In the genomic region with DNA sequence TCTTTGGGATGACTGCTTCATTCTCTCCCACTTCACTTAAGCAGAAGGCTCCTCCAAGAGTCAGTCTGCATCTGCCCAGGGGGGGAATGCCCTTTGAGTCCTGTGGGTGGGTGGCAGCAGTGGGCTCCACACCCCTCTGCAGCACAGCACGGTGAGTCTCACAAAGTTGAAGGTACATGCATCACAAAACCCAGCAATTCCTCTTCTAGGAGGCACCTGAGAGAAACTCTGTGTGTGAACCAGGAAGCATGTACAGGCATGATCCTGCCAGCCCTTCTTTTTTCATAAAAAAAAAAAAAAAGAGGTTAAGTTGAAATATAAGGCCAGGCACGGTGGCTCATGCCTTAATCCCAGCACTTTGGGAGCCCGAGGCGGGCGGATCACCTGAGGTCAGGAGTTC, we compare ENCODE assay signal across 21 cellular contexts.
"Had no signal": no experiment of that assay in that cellular context is flagged by ENCODE, and none has a peak within 500 bp of the region (broad histone marks: within the 10 kb centered on the region; RNA-seq: fewer than 3 reads in every experiment).

No MANE protein-coding gene starts in this region.

- H3K27me3 Mint-ChIP-seq: activated CD8-positive, alpha-beta T cell treated with anti-CD3 and anti-CD28 coated beads for 36 hours; activated naive CD8-positive, alpha-beta T cell treated with anti-CD3 and anti-CD28 coated beads for 36 hours had no signal

- H3K36me3 Mint-ChIP-seq: activated naive CD4-positive, alpha-beta T cell treated with anti-CD3 and anti-CD28 coated beads, Interleukin-2, amount 10 ng/mL, durations not matched to agents 7 days and 5 days; activated naive CD8-positive, alpha-beta T cell treated with anti-CD3 and anti-CD28 coated beads for 36 hours had no signal

- H3K4me3 ChIP-seq: Peyer's patch had no signal

- H3K27ac ChIP-seq: Peyer's patch had no signal

- H3K9me3 Mint-ChIP-seq: activated CD8-positive, alpha-beta T cell treated with anti-CD3 and anti-CD28 coated beads for 36 hours; activated naive CD4-positive, alpha-beta T cell treated with anti-CD3 and anti-CD28 coated beads, Interleukin-2, amount 10 ng/mL, durations not matched to agents 7 days and 5 days; activated naive CD8-positive, alpha-beta T cell treated with anti-CD3 and anti-CD28 coated beads for 36 hours; activated T-cell treated with anti-CD3 and anti-CD28 coated beads, Interleukin-2, amount 50 U/mL, for 72 hours; activated T-helper 2 cell treated with anti-CD3 and anti-CD28 coated beads, Interferon-gamma antibody, Interleukin-2, Interleukin-4, amounts not matched to agents 10 μg/mL and 5 μg/mL and 100 μg/mL, durations not matched to agents 14 hours and 24 hours and 36 hours; T-helper 1 cell treated with Interleukin-12 subunit alpha and Interleukin-12 subunit beta and Interleukin-4 antibody, amounts not matched to agents 30 μg/mL and 1 μg/mL, for 36 hours had no signal

- H3K4me1 Mint-ChIP-seq: activated naive CD4-positive, alpha-beta T cell treated with anti-CD3 and anti-CD28 coated beads, Interleukin-2, amount 10 ng/mL, durations not matched to agents 7 days and 5 days; activated naive CD8-positive, alpha-beta T cell treated with anti-CD3 and anti-CD28 coated beads for 36 hours had no signal

- H3K4me1 ChIP-seq: Peyer's patch had no signal

- H3K27me3 ChIP-seq: Peyer's patch had no signal

- H3K27ac Mint-ChIP-seq: activated CD8-positive, alpha-beta T cell treated with anti-CD3 and anti-CD28 coated beads for 36 hours; activated naive CD4-positive, alpha-beta T cell treated with anti-CD3 and anti-CD28 coated beads, Interleukin-2, amount 10 ng/mL, durations not matched to agents 7 days and 5 days; activated naive CD8-positive, alpha-beta T cell treated with anti-CD3 and anti-CD28 coated beads for 36 hours; activated T-cell treated with anti-CD3 and anti-CD28 coated beads, Interleukin-2, amount 50 U/mL, for 72 hours; activated T-helper 2 cell treated with anti-CD3 and anti-CD28 coated beads, Interferon-gamma antibody, Interleukin-2, Interleukin-4, amounts not matched to agents 10 μg/mL and 5 μg/mL and 100 μg/mL, durations not matched to agents 14 hours and 24 hours and 36 hours; T-helper 1 cell treated with Interleukin-12 subunit alpha and Interleukin-12 subunit beta and Interleukin-4 antibody, amounts not matched to agents 30 μg/mL and 1 μg/mL, for 36 hours had no signal

- H3K9me3 ChIP-seq: Peyer's patch had no signal

- H3K36me3 ChIP-seq: Peyer's patch had no signal

- DNase-seq: activated CD4-positive, alpha-beta T cell treated with anti-CD3 and anti-CD28 coated beads for 4 hours; activated CD8-positive, alpha-beta memory T cell treated with anti-CD3 and anti-CD28 coated beads, Interleukin-2, amount 50 U/mL, for 4 hours; activated CD8-positive, alpha-beta T cell treated with anti-CD3 and anti-CD28 coated beads for 36 hours; activated gamma-delta T cell treated with Interleukin-2 at 50 U/mL for 16 hours; activated naive CD4-positive, alpha-beta T cell treated with anti-CD3 and anti-CD28 coated beads, Interleukin-2, amount 10 ng/mL, durations not matched to agents 7 days and 5 days; activated naive CD8-positive, alpha-beta T cell treated with anti-CD3 and anti-CD28 coated beads for 36 hours; activated T-cell treated with anti-CD3 and anti-CD28 coated beads, Interleukin-2, amount 50 U/mL, for 72 hours; central memory CD4-positive, alpha-beta T cell; MM.1S; NCI-H1105; NCI-H1436 treated with DMSO at 0.1 percent for 48 hours; NCI-H187; NCI-H2081; NCI-H510A treated with DMSO at 0.1 percent for 48 hours; NCI-H69; NK-92 treated with Interleukin-12 subunit alpha and Interleukin-12 subunit beta, amount 100 ng/mL, for 24 hours; Peyer's patch; SHP77 treated with DMSO at 0.1 percent for 48 hours had no signal

- ATAC-seq: activated CD4-positive, CD25-positive, alpha-beta regulatory T cell treated with anti-CD3 and anti-CD28 coated beads, Interleukin-2, amount 50 U/mL, for 24 hours; activated CD8-positive, alpha-beta T cell treated with anti-CD3 and anti-CD28 coated beads for 36 hours; activated T-cell treated with anti-CD3 and anti-CD28 coated beads, Interleukin-2, amount 50 U/mL, for 72 hours had no signal

- H3K4me3 Mint-ChIP-seq: activated CD8-positive, alpha-beta T cell treated with anti-CD3 and anti-CD28 coated beads for 36 hours; activated naive CD4-positive, alpha-beta T cell treated with anti-CD3 and anti-CD28 coated beads, Interleukin-2, amount 10 ng/mL, durations not matched to agents 7 days and 5 days; activated naive CD8-positive, alpha-beta T cell treated with anti-CD3 and anti-CD28 coated beads for 36 hours; activated T-cell treated with anti-CD3 and anti-CD28 coated beads, Interleukin-2, amount 50 U/mL, for 72 hours; T-helper 1 cell treated with Interleukin-12 subunit alpha and Interleukin-12 subunit beta and Interleukin-4 antibody, amounts not matched to agents 30 μg/mL and 1 μg/mL, for 36 hours had no signal
